1 cellular context compared by ENCODE assay signal in genomic region chr14:74454397-74454796, GRCh38.
TF ChIP-seq lines count a peak whose summit lies in the region.

No MANE protein-coding gene starts in this region.

TF ChIP-seq in K562, 482 proteins besides CTCF, POLR2A, EP300 and RAD21:
- TF ChIP-seq NFIC (IDR thresholded peaks at IDR 0.05): peak; percentile 36; the same call in 1 of the 2 replicates
TF ChIP-seq in K562: peak in this region for 1; not testable (repeated sequence) for 481.
